In the genomic region with DNA sequence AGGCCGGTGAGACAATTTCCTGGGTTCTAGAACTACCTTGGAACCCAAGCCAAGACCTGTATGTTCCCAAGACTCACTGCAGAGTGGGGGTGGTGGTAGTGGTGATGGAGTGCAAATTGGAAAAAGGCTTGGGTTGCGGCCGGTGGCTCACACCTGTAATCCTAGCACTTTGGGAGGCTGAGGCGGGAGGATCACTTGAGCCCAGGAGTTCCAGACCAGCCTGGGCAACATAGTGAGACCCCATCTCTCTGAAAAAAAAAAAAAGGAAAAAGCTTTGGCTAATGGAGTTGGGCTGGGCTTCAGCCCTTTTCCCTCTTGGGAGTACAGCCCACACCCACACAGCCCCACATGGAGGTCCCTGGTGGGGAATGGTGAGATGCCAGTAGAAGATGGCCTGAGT, we compare ENCODE assay signal across 27 cellular contexts.
"Had no signal": no experiment of that assay in that cellular context is flagged by ENCODE, and none has a peak within 500 bp of the region (broad histone marks: within the 10 kb centered on the region; RNA-seq: fewer than 3 reads in every experiment).

No MANE protein-coding gene starts in this region.

- H3K9me3 ChIP-seq: left lung, lower lobe of right lung, mucosa of descending colon, ovary, right atrium auricular region, right lobe of liver, transverse colon, upper lobe of left lung, vagina had no signal

- H3K9me3 Mint-ChIP-seq: immature natural killer cell; natural killer cell treated with Interleukin-12 subunit alpha and Interleukin-12 subunit beta and Interleukin-15 and Interleukin-18, amount 100 ng/mL, for 72 hours; stimulated activated memory B cell treated with anti-CD40 and anti-IgM and Interleukin-4, amounts not matched to agents 10 μg/mL and 1 μg/mL and 100 μg/mL, for 72 hours; stimulated activated naive CD8-positive, alpha-beta T cell treated with anti-CD3 and anti-CD28 coated beads, Interleukin-15, amount 100 ng/mL, for 72 hours had no signal

- H3K4me3 ChIP-seq: left lung, lower lobe of right lung, mucosa of descending colon, ovary, right atrium auricular region, right lobe of liver, smooth muscle cell, transverse colon, upper lobe of left lung, vagina had no signal

- H3K4me1 ChIP-seq: right lobe of liver had no signal

- H3K27ac Mint-ChIP-seq: natural killer cell treated with Interleukin-12 subunit alpha and Interleukin-12 subunit beta and Interleukin-15 and Interleukin-18, amount 100 ng/mL, for 72 hours; progenitor cell of endocrine pancreas; stimulated activated memory B cell treated with anti-CD40 and anti-IgM and Interleukin-4, amounts not matched to agents 10 μg/mL and 1 μg/mL and 100 μg/mL, for 72 hours; stimulated activated naive CD8-positive, alpha-beta T cell treated with anti-CD3 and anti-CD28 coated beads, Interleukin-15, amount 100 ng/mL, for 72 hours had no signal

- H3K27me3 ChIP-seq: left lung, ovary, right atrium auricular region, right lobe of liver, transverse colon, upper lobe of left lung, vagina had no signal

- H3K4me2 ChIP-seq: smooth muscle cell had no signal

- H3K27ac ChIP-seq: left lung, lower lobe of right lung, ovary, right atrium auricular region, right lobe of liver, transverse colon, upper lobe of left lung, vagina had no signal

- H3K36me3 ChIP-seq: ovary had no signal

- FAIRE-seq: islet of Langerhans, kidney had no signal

- DNase-seq: hypothalamus; immature natural killer cell; kidney; left colon; left lung; lower lobe of right lung; midbrain; mucosa of descending colon; naive thymus-derived CD4-positive, alpha-beta T cell; ovary; right lobe of liver; stimulated activated CD4-positive, alpha-beta T cell treated with anti-CD3 and anti-CD28 coated beads, Interleukin-1b, Interleukin-23, amount 100 ng/mL, for 48 hours; stimulated activated CD4-positive, alpha-beta T cell treated with anti-CD3 and anti-CD28 coated beads, Interleukin-2, amount 100 ng/mL, for 48 hours; stimulated activated CD4-positive, alpha-beta T cell treated with anti-CD3 and anti-CD28 coated beads, Interleukin-4, amount 100 ng/mL, for 4 hours; stimulated activated CD8-positive, alpha-beta memory T cell treated with anti-CD3 and anti-CD28 coated beads, Interleukin-4, amount 100 ng/mL, for 48 hours; stimulated activated naive CD4-positive, alpha-beta T cell treated with Interleukin-2 at 50 U/mL for 16 hours; stimulated activated naive CD8-positive, alpha-beta T cell treated with anti-CD3 and anti-CD28 coated beads, Interleukin-15, amount 100 ng/mL, for 72 hours; substantia nigra; transverse colon; upper lobe of left lung had no signal

- H3K36me3 Mint-ChIP-seq: natural killer cell treated with Interleukin-12 subunit alpha and Interleukin-12 subunit beta and Interleukin-15 and Interleukin-18, amount 100 ng/mL, for 72 hours had no signal

- ATAC-seq: left colon; left lung; lower lobe of right lung; mucosa of descending colon; naive thymus-derived CD4-positive, alpha-beta T cell; natural killer cell treated with Interleukin-12 subunit alpha and Interleukin-12 subunit beta and Interleukin-15 and Interleukin-18, amount 100 ng/mL, for 72 hours; right lobe of liver; stimulated activated memory B cell treated with anti-CD40 and anti-IgM and Interleukin-4, amounts not matched to agents 10 μg/mL and 1 μg/mL and 100 μg/mL, for 72 hours; stimulated activated naive CD8-positive, alpha-beta T cell treated with anti-CD3 and anti-CD28 coated beads, Interleukin-15, amount 100 ng/mL, for 72 hours had no signal

- H3K4me3 Mint-ChIP-seq: immature natural killer cell; natural killer cell treated with Interleukin-12 subunit alpha and Interleukin-12 subunit beta and Interleukin-15 and Interleukin-18, amount 100 ng/mL, for 72 hours; stimulated activated memory B cell treated with anti-CD40 and anti-IgM and Interleukin-4, amounts not matched to agents 10 μg/mL and 1 μg/mL and 100 μg/mL, for 72 hours; stimulated activated naive CD8-positive, alpha-beta T cell treated with anti-CD3 and anti-CD28 coated beads, Interleukin-15, amount 100 ng/mL, for 72 hours had no signal

- H3K27me3 Mint-ChIP-seq: naive thymus-derived CD4-positive, alpha-beta T cell; natural killer cell treated with Interleukin-12 subunit alpha and Interleukin-12 subunit beta and Interleukin-15 and Interleukin-18, amount 100 ng/mL, for 72 hours; progenitor cell of endocrine pancreas; stimulated activated memory B cell treated with anti-CD40 and anti-IgM and Interleukin-4, amounts not matched to agents 10 μg/mL and 1 μg/mL and 100 μg/mL, for 72 hours; stimulated activated naive CD8-positive, alpha-beta T cell treated with anti-CD3 and anti-CD28 coated beads, Interleukin-15, amount 100 ng/mL, for 72 hours had no signal
